ENCODE assay signal across 1 cellular context in the genomic region with DNA sequence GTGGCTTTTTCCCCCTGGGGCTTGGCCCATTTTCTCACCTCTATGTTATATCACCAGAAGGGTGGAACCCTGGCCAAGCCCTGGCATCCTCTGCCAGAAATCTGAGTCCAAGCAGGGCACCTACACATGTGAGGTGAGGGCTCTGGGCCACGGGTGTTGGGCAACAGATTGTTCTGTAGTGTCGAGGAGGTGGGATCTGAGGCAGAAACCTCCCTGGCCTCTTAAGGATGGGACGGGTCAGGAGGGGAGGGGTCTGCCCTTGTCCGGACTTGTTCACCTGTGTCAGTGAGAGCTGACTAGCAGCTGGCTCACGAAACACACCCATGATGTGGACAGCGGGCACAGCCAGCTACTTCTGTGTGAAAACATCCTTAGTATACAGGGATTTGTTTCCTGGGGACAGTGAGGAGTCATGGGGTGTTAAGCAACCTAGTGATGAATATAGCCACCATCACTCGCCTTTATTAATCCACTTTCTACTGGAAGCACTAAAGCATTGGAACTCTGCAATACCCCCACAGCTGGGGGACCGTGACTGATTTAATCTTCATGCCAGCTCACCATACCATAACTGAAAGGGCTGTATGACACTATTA.
TF ChIP-seq lines count a peak whose summit lies in the region.

No MANE protein-coding gene starts in this region.

TF ChIP-seq in H1, 55 proteins besides CTCF, POLR2A, EP300 and RAD21 (continued from another document):
- TF ChIP-seq CHD1 (IDR thresholded peaks at IDR 0.05; ENCODE audit: low read depth, low read length) = no peak
- no peak for TF ChIP-seq ZNF274 (IDR thresholded peaks at IDR 0.05; ENCODE audit: borderline replicate concordance, extremely low read depth, low read length)
- no peak for TF ChIP-seq BRCA1 (IDR thresholded peaks at IDR 0.05; ENCODE audit: low read depth, low read length)
- TF ChIP-seq FOSL1 (IDR thresholded peaks at IDR 0.05; ENCODE audit: insufficient read depth, low read depth, low read length) = no peak
- no peak for TF ChIP-seq SP1 (IDR thresholded peaks at IDR 0.05; ENCODE audit: low read depth, low read length)
- TF ChIP-seq TBP (IDR thresholded peaks at IDR 0.05; ENCODE audit: low read depth, low read length) = no peak
- no peak for TF ChIP-seq KDM4A (IDR thresholded peaks at IDR 0.05; ENCODE audit: low read depth, low read length, severe bottlenecking)
- TF ChIP-seq SAP30 (IDR thresholded peaks at IDR 0.05; ENCODE audit: insufficient read depth, insufficient replicate concordance, low read length) = no peak
- no peak for TF ChIP-seq HDAC6 (IDR thresholded peaks at IDR 0.05; ENCODE audit: low read depth, low read length)
- TF ChIP-seq YY1 (IDR thresholded peaks at IDR 0.05; ENCODE audit: low read depth, low read length) = no peak
- no peak for TF ChIP-seq GTF2F1 (IDR thresholded peaks at IDR 0.05; ENCODE audit: borderline replicate concordance, low read depth, low read length)
